In the genomic region with DNA sequence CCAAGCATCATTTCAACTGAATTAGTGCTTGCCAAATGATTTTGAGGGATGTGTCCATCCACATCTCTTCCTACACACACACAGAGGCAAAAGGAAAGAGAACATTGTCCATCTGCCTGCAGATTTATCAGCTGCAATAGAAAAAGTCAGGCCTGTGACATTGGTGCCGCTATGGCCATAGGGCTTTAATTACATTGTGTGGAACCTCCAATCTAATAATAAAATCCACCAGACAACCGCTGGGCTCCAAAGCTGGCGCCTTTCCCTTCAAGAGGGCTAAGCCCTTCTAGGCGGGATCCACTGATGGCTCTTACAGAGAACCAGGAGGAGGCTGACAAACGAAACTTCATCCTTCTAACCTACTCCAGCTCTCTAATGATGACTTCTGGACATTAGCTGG, we compare ENCODE assay signal across 16 cellular contexts.
A peak's percentile ranks its signal among the peaks of the same experiment; 100 is the strongest.
DNase-seq lines count a peak whose midpoint lies in the region; ATAC-seq, FAIRE-seq and TF ChIP-seq lines count a peak whose summit lies in the region.
"Had no signal": no experiment of that assay in that cellular context is flagged by ENCODE, and none has a peak within 500 bp of the region (broad histone marks: within the 10 kb centered on the region; RNA-seq: fewer than 3 reads in every experiment).

No MANE protein-coding gene starts in this region.

- FAIRE-seq in urothelium cell line (lab: Jason Lieb, UNC) = peak; percentile 9
- FAIRE-seq: G401.6, GM12891, GM19239, H1 had no signal

- H3K36me3 Mint-ChIP-seq in naive thymus-derived CD8-positive, alpha-beta T cell = no peaks in the 10 kb centered on the region
- no peaks in the 10 kb centered on the region for H3K36me3 Mint-ChIP-seq in activated T-cell treated with anti-CD3 and anti-CD28 coated beads, Interleukin-2, amount 50 U/mL, for 72 hours (ENCODE audit: insufficient read depth in 2 of 2)
- H3K36me3 Mint-ChIP-seq: CD8-positive, alpha-beta T cell had no signal

- H3K9me3 Mint-ChIP-seq in naive thymus-derived CD8-positive, alpha-beta T cell = peaks cover 0 to 2% (median 0%) of the 10 kb centered on the region in 9 donors
- no peaks in the 10 kb centered on the region for H3K9me3 Mint-ChIP-seq in activated T-cell treated with anti-CD3 and anti-CD28 coated beads, Interleukin-2, amount 50 U/mL, for 72 hours
- H3K9me3 Mint-ChIP-seq: CD8-positive, alpha-beta T cell; H9 had no signal

- peaks cover 0 to 3% (median under 1%) of the 10 kb centered on the region in 4 donors for H3K4me1 Mint-ChIP-seq in naive thymus-derived CD8-positive, alpha-beta T cell
- no peaks in the 10 kb centered on the region for H3K4me1 Mint-ChIP-seq in activated T-cell treated with anti-CD3 and anti-CD28 coated beads, Interleukin-2, amount 50 U/mL, for 72 hours (ENCODE audit: low read depth)

- POLR2A ChIA-PET in naive thymus-derived CD8-positive, alpha-beta T cell (lab: Charles Lee) = no interaction called here

- ATAC-seq in SK-N-SH treated with all-trans-retinoic acid at 6 μM for 48 hours = peak; percentile 39; the same call in 1 of the 3 replicates
- ATAC-seq in naive thymus-derived CD8-positive, alpha-beta T cell = no peak
- ATAC-seq in activated T-cell treated with anti-CD3 and anti-CD28 coated beads, Interleukin-2, amount 50 U/mL, for 72 hours (replicated peaks in 1 of 2) = no peak
- ATAC-seq: CD8-positive, alpha-beta T cell had no signal

- peaks cover 3 to 20% (median 6%) of the 10 kb centered on the region in 5 donors for H3K27me3 Mint-ChIP-seq in naive thymus-derived CD8-positive, alpha-beta T cell
- H3K27me3 Mint-ChIP-seq in activated T-cell treated with anti-CD3 and anti-CD28 coated beads, Interleukin-2, amount 50 U/mL, for 72 hours (ENCODE audit: low read depth) = peaks cover 5% of the 10 kb centered on the region

- DNase-seq in NCI-H524 (lab: John Stamatoyannopoulos, UW) (peak; percentile 16 to 65), NCI-H524 treated with DMSO at 0.1 percent for 48 hours (lab: John Stamatoyannopoulos, UW) (no peak), NCI-H2227 (lab: John Stamatoyannopoulos, UW; ENCODE audit: unreplicated experiment) (peak; percentile 45), urothelium cell line (ENCODE audit: low spot score) (no peak), globus pallidus (ENCODE audit: low spot score) (no peak)
- DNase-seq in naive thymus-derived CD8-positive, alpha-beta T cell = no peak
- DNase-seq in activated T-cell treated with anti-CD3 and anti-CD28 coated beads, Interleukin-2, amount 50 U/mL, for 72 hours = no peak
- DNase-seq: 8988T; Calu3; CD8-positive, alpha-beta T cell; H9 had no signal

- no peak overlapping the region for H3K4me3 Mint-ChIP-seq in naive thymus-derived CD8-positive, alpha-beta T cell
- H3K4me3 Mint-ChIP-seq in activated T-cell treated with anti-CD3 and anti-CD28 coated beads, Interleukin-2, amount 50 U/mL, for 72 hours = no peak overlapping the region
- H3K4me3 Mint-ChIP-seq: CD8-positive, alpha-beta T cell; H9 had no signal

- no peak overlapping the region for H3K27ac Mint-ChIP-seq in naive thymus-derived CD8-positive, alpha-beta T cell
- no peak overlapping the region for H3K27ac Mint-ChIP-seq in activated T-cell treated with anti-CD3 and anti-CD28 coated beads, Interleukin-2, amount 50 U/mL, for 72 hours
- H3K27ac Mint-ChIP-seq: CD8-positive, alpha-beta T cell; H9 had no signal

TF ChIP-seq in SK-N-SH treated with all-trans-retinoic acid at 6 μM for 48 hours, 23 proteins besides CTCF, POLR2A, EP300 and RAD21:
- TF ChIP-seq ZNF70 (CRISPR knock-in tag; IDR thresholded peaks at IDR 0.05) = no peak
- no peak for TF ChIP-seq OSR1 (CRISPR knock-in tag; IDR thresholded peaks at IDR 0.05)
- TF ChIP-seq ARNTL (CRISPR knock-in tag; IDR thresholded peaks at IDR 0.05; ENCODE audit: borderline replicate concordance, low read depth) = no peak
- no peak for TF ChIP-seq TOX (CRISPR knock-in tag; IDR thresholded peaks at IDR 0.05; ENCODE audit: borderline replicate concordance)
- TF ChIP-seq, protein P1, sequence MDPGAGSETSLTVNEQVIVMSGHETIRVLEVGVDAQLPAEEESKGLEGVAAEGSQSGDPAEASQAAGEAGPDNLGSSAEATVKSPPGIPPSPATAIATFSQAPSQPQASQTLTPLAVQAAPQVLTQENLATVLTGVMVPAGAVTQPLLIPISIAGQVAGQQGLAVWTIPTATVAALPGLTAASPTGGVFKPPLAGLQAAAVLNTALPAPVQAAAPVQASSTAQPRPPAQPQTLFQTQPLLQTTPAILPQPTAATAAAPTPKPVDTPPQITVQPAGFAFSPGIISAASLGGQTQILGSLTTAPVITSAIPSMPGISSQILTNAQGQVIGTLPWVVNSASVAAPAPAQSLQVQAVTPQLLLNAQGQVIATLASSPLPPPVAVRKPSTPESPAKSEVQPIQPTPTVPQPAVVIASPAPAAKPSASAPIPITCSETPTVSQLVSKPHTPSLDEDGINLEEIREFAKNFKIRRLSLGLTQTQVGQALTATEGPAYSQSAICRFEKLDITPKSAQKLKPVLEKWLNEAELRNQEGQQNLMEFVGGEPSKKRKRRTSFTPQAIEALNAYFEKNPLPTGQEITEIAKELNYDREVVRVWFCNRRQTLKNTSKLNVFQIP (CRISPR knock-in tag; IDR thresholded peaks at IDR 0.05; ENCODE audit: borderline replicate concordance, low read depth) = no peak
- TF ChIP-seq ZFP3 (CRISPR knock-in tag; IDR thresholded peaks at IDR 0.05) = no peak
- no peak for TF ChIP-seq BACH2 (CRISPR knock-in tag; IDR thresholded peaks at IDR 0.05; ENCODE audit: borderline replicate concordance)
- peak; percentile 71; the same call in 1 of the 2 replicates for TF ChIP-seq TCF4 (CRISPR knock-in tag; IDR thresholded peaks at IDR 0.05; ENCODE audit: borderline replicate concordance)
- TF ChIP-seq, protein P2, sequence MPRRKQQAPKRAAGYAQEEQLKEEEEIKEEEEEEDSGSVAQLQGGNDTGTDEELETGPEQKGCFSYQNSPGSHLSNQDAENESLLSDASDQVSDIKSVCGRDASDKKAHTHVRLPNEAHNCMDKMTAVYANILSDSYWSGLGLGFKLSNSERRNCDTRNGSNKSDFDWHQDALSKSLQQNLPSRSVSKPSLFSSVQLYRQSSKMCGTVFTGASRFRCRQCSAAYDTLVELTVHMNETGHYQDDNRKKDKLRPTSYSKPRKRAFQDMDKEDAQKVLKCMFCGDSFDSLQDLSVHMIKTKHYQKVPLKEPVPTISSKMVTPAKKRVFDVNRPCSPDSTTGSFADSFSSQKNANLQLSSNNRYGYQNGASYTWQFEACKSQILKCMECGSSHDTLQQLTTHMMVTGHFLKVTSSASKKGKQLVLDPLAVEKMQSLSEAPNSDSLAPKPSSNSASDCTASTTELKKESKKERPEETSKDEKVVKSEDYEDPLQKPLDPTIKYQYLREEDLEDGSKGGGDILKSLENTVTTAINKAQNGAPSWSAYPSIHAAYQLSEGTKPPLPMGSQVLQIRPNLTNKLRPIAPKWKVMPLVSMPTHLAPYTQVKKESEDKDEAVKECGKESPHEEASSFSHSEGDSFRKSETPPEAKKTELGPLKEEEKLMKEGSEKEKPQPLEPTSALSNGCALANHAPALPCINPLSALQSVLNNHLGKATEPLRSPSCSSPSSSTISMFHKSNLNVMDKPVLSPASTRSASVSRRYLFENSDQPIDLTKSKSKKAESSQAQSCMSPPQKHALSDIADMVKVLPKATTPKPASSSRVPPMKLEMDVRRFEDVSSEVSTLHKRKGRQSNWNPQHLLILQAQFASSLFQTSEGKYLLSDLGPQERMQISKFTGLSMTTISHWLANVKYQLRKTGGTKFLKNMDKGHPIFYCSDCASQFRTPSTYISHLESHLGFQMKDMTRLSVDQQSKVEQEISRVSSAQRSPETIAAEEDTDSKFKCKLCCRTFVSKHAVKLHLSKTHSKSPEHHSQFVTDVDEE (CRISPR knock-in tag; IDR thresholded peaks at IDR 0.05) = peak; percentile 73; the same call in 1 of the 2 replicates

Comparison
In these comparisons a context has a peak if more than half of its experiments do, and no peak if none do; other contexts are left out.
1. DNase-seq: peak in NCI-H524 (2 of 2) and NCI-H2227 (single experiment); none in NCI-H524 treated with DMSO at 0.1 percent for 48 hours (single experiment), urothelium cell line (single experiment), naive thymus-derived CD8-positive, alpha-beta T cell (0 of 10), activated T-cell treated with anti-CD3 and anti-CD28 coated beads, Interleukin-2, amount 50 U/mL, for 72 hours (0 of 2) and globus pallidus (single experiment).